In the genomic region with DNA sequence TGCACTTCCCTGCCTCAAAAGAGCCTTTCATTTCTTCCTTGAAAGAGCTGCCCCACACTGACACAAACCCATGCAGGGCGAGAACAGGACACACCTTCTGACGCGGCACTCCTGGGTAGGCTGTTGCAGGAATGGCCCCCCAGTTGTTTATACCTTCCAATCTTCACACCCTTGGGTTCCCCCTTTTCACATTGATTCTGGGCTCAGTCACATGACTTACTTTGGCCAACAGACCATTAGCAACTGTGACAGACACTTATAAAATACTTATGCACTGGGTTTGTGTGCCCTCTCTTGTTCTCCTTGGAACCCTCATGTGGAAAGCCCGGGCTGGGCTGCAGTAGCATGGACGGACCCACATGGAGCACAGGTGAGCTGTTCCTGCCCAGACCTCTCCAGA, we compare ENCODE assay signal across 1 cellular context.
TF ChIP-seq lines count a peak whose summit lies in the region.

No MANE protein-coding gene starts in this region.

TF ChIP-seq in IMR-90, 13 proteins besides CTCF, POLR2A, EP300 and RAD21:
- TF ChIP-seq BHLHE40 (IDR thresholded peaks at IDR 0.05; ENCODE audit: low read depth, low read length) (no peak), RFX5 (IDR thresholded peaks at IDR 0.05; ENCODE audit: low read depth, low read length) (no peak), CHD1 (IDR thresholded peaks at IDR 0.05; ENCODE audit: low read depth, low read length) (no peak)
- TF ChIP-seq, protein P1, sequence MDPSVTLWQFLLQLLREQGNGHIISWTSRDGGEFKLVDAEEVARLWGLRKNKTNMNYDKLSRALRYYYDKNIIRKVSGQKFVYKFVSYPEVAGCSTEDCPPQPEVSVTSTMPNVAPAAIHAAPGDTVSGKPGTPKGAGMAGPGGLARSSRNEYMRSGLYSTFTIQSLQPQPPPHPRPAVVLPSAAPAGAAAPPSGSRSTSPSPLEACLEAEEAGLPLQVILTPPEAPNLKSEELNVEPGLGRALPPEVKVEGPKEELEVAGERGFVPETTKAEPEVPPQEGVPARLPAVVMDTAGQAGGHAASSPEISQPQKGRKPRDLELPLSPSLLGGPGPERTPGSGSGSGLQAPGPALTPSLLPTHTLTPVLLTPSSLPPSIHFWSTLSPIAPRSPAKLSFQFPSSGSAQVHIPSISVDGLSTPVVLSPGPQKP (IDR thresholded peaks at IDR 0.05; ENCODE audit: borderline replicate concordance, low read depth, low read length) = no peak
- TF ChIP-seq, protein P2, sequence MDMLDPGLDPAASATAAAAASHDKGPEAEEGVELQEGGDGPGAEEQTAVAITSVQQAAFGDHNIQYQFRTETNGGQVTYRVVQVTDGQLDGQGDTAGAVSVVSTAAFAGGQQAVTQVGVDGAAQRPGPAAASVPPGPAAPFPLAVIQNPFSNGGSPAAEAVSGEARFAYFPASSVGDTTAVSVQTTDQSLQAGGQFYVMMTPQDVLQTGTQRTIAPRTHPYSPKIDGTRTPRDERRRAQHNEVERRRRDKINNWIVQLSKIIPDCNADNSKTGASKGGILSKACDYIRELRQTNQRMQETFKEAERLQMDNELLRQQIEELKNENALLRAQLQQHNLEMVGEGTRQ (IDR thresholded peaks at IDR 0.05; ENCODE audit: low read depth, low read length) = no peak
TF ChIP-seq in IMR-90: peak in this region for 0.
